Comparison of ENCODE assay signal across 11 cellular contexts in genomic region chr20:62131560-62132320, GRCh38. TPM values are rescaled to one million over a fixed set of nuclear protein-coding genes. Genes with fewer than 3 reads are reported as not detected.
A peak's percentile ranks its signal among the peaks of the same experiment; 100 is the strongest.
DNase-seq lines count a peak whose midpoint lies in the region; ATAC-seq, FAIRE-seq and TF ChIP-seq lines count a peak whose summit lies in the region.
"Had no signal": no experiment of that assay in that cellular context is flagged by ENCODE, and none has a peak within 500 bp of the region (broad histone marks: within the 10 kb centered on the region; RNA-seq: fewer than 3 reads in every experiment).

No MANE protein-coding gene starts in this region.

- no peaks in the 10 kb centered on the region for H3K9me3 ChIP-seq in left ventricle myocardium inferior (replicated peaks)
- no peaks in the 10 kb centered on the region for H3K9me3 ChIP-seq in effector memory CD4-positive, alpha-beta T cell (ENCODE audit: control insufficient read depth, low read length)

- intact Hi-C loops in left ventricle myocardium inferior (cut with micrococcal nuclease): loop anchor here (10.0 kb wide), 1 partner anchor 107 kb away; no protein-coding TSS in a partner anchor
- intact Hi-C loops in Right ventricle myocardium superior (cut with DNase I): loop anchor here (5.0 kb wide), 1 partner anchor 69 kb away; no protein-coding TSS in a partner anchor

- H3K4me3 ChIP-seq in left ventricle myocardium inferior: no peak overlapping the region
- no peak overlapping the region for H3K4me3 ChIP-seq in effector memory CD4-positive, alpha-beta T cell (ENCODE audit: insufficient read depth, low read depth, low read length, poor library complexity, severe bottlenecking)

- ATAC-seq in Right ventricle myocardium superior (ENCODE audit: poor library complexity): no peak
- ATAC-seq in GM19328 (IDR thresholded peaks at IDR 0.05; ENCODE audit: unreplicated experiment): no peak

- H3K27ac ChIP-seq in left ventricle myocardium inferior (replicated peaks) (peak overlapping the region; percentile 88), layer of hippocampus (ENCODE audit: low read depth, low read length) (peak overlapping the region; percentile 11)
- no peak overlapping the region for H3K27ac ChIP-seq in effector memory CD4-positive, alpha-beta T cell (ENCODE audit: insufficient read depth, low read length, poor library complexity, severe bottlenecking)

- TF ChIP-seq CTCF in left ventricle myocardium inferior (IDR thresholded peaks at IDR 0.05; ENCODE audit: borderline replicate concordance): no peak

- FAIRE-seq in urothelium cell line (lab: Jason Lieb, UNC): peak; percentile 37

- H3K36me3 ChIP-seq in left ventricle myocardium inferior: peaks cover 98% of the 10 kb centered on the region
- peaks cover 94% of the 10 kb centered on the region for H3K36me3 ChIP-seq in effector memory CD4-positive, alpha-beta T cell (ENCODE audit: control insufficient read depth, insufficient read depth, low read length)

- H3K27me3 ChIP-seq in left ventricle myocardium inferior (ENCODE audit: low read depth) (no peaks in the 10 kb centered on the region), layer of hippocampus (ENCODE audit: control insufficient read depth, insufficient read depth, low read length) (no peaks in the 10 kb centered on the region)
- H3K27me3 ChIP-seq in effector memory CD4-positive, alpha-beta T cell (replicated peaks; ENCODE audit: control insufficient read depth, insufficient read depth, low read length, poor library complexity, severe bottlenecking): no peaks in the 10 kb centered on the region

- H3K4me1 ChIP-seq in left ventricle myocardium inferior: peaks cover 82% of the 10 kb centered on the region
- no peaks in the 10 kb centered on the region for H3K4me1 ChIP-seq in effector memory CD4-positive, alpha-beta T cell (ENCODE audit: control insufficient read depth, insufficient read depth, low read length, poor library complexity, severe bottlenecking)

- DNase-seq in left ventricle myocardium inferior: no peak
- DNase-seq in Right ventricle myocardium superior: no peak
- no peak for DNase-seq in urothelium cell line (ENCODE audit: low spot score)
- DNase-seq in effector memory CD4-positive, alpha-beta T cell: no peak
- DNase-seq: effector CD8-positive, alpha-beta T cell; hippocampal formation; NCI-H1092; NCI-H510A; RPMI8226 had no signal

RNA-seq across cellular contexts. Expression of gene LSM14B, which starts 9.5 kb away (rescaled TPM):
- total RNA-seq in left ventricle myocardium inferior: 51.6 TPM
- 51.7 TPM for total RNA-seq in Right ventricle myocardium superior

RNA-seq across cellular contexts. Expression of gene PSMA7, which starts 11.5 kb away (rescaled TPM):
- 233 TPM for total RNA-seq in left ventricle myocardium inferior
- total RNA-seq in Right ventricle myocardium superior: 239 TPM

RNA-seq across cellular contexts. Expression of gene SS18L1, which starts 11.8 kb away (rescaled TPM):
- total RNA-seq in left ventricle myocardium inferior (9.0 TPM), Right ventricle myocardium superior (8.9 TPM)

RNA-seq across cellular contexts. Expression of gene MTG2, which starts 51.1 kb away (rescaled TPM):
- 25.9 TPM for total RNA-seq in left ventricle myocardium inferior
- 20.8 TPM for total RNA-seq in Right ventricle myocardium superior
